In the genomic region with DNA sequence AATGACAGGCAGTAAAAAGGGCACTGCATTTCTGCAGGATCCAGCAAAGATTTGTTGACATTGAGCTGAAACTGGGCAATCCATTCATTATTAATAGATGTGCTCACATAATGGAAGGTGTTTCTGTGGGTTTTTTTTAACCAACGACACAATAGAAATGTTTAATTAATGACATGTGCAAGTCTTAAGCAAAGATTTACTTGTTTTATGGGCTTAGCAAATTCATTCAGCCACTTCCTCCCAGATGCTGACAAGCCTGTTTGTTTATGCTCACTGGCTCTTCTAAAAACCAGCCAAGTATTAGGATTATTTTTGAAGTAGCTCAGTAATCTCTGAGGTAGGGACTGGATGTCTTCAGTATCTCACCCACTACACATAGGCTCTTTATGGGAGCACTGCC, we compare ENCODE assay signal across 18 cellular contexts.
"Had no signal": no experiment of that assay in that cellular context is flagged by ENCODE, and none has a peak within 500 bp of the region (broad histone marks: within the 10 kb centered on the region; RNA-seq: fewer than 3 reads in every experiment).

No MANE protein-coding gene starts in this region.

- H3K4me1 Mint-ChIP-seq: activated naive CD8-positive, alpha-beta T cell treated with anti-CD3 and anti-CD28 coated beads, Interleukin-2, amount 10 ng/mL, durations not matched to agents 7 days and 5 days; natural killer cell had no signal

- H3K27me3 Mint-ChIP-seq: activated naive CD8-positive, alpha-beta T cell treated with anti-CD3 and anti-CD28 coated beads, Interleukin-2, amount 10 ng/mL, durations not matched to agents 7 days and 5 days had no signal

- ATAC-seq: heart right ventricle; left cardiac atrium; natural killer cell; right cardiac atrium; stimulated activated naive CD8-positive, alpha-beta T cell treated with anti-CD3 and anti-CD28 coated beads, Interleukin-15, Interleukin-2, amounts not matched to agents 100 U/mL and 50 U/mL, for 24 hours; upper lobe of right lung had no signal

- H3K27ac Mint-ChIP-seq: activated naive CD4-positive, alpha-beta T cell treated with anti-CD3 and anti-CD28 coated beads for 36 hours; activated naive CD8-positive, alpha-beta T cell treated with anti-CD3 and anti-CD28 coated beads, Interleukin-2, amount 10 ng/mL, durations not matched to agents 7 days and 5 days; natural killer cell had no signal

- H3K4me3 Mint-ChIP-seq: activated naive CD4-positive, alpha-beta T cell treated with anti-CD3 and anti-CD28 coated beads for 36 hours; activated naive CD8-positive, alpha-beta T cell treated with anti-CD3 and anti-CD28 coated beads, Interleukin-2, amount 10 ng/mL, durations not matched to agents 7 days and 5 days; natural killer cell had no signal

- H3K36me3 Mint-ChIP-seq: activated naive CD8-positive, alpha-beta T cell treated with anti-CD3 and anti-CD28 coated beads, Interleukin-2, amount 10 ng/mL, durations not matched to agents 7 days and 5 days; natural killer cell had no signal

- H3K9me3 Mint-ChIP-seq: activated naive CD4-positive, alpha-beta T cell treated with anti-CD3 and anti-CD28 coated beads for 36 hours; activated naive CD8-positive, alpha-beta T cell treated with anti-CD3 and anti-CD28 coated beads, Interleukin-2, amount 10 ng/mL, durations not matched to agents 7 days and 5 days had no signal

- DNase-seq: activated CD8-positive, alpha-beta memory T cell treated with anti-CD3 and anti-CD28 coated beads, Interleukin-2, amount 50 U/mL, for 4 hours; activated naive CD4-positive, alpha-beta T cell treated with anti-CD3 and anti-CD28 coated beads for 36 hours; activated naive CD8-positive, alpha-beta T cell treated with anti-CD3 and anti-CD28 coated beads, Interleukin-2, amount 10 ng/mL, durations not matched to agents 7 days and 5 days; activated T-cell treated with anti-CD3 and anti-CD28 coated beads, Interleukin-2, amount 50 U/mL, for 48 hours; amniotic stem cell; colonic mucosa; esophagus squamous epithelium; heart right ventricle; islet precursor cell; left cardiac atrium; midbrain; natural killer cell; right cardiac atrium; stimulated activated CD4-positive, alpha-beta T cell treated with anti-CD3 and anti-CD28 coated beads, Interleukin-4, amount 100 ng/mL, for 24 hours; stimulated activated naive CD8-positive, alpha-beta T cell treated with anti-CD3 and anti-CD28 coated beads, Interleukin-15, Interleukin-2, amounts not matched to agents 100 U/mL and 50 U/mL, for 24 hours; T-helper 9 cell; thyroid gland; upper lobe of right lung had no signal
